30 cellular contexts compared by ENCODE assay signal in the genomic region with DNA sequence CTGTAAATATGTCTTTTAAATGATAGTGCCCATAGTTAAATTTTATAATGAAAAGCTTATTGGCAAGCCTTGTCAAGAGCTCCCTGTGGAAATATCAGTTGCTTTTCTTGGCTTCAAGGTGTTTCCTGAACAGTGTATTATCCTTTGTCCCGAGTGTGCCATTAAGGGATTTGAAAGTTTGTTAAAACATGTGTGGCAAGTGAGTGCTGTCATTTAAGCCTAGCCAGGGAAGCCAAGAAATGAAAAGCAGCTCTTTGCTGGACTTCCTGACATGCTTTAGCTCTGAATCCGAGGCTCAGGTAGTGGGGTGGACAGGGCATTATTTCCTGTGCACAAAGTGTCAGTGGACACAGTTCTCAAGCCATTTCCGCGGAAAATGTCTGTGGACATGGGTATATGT.
"Had no signal": no experiment of that assay in that cellular context is flagged by ENCODE, and none has a peak within 500 bp of the region (broad histone marks: within the 10 kb centered on the region; RNA-seq: fewer than 3 reads in every experiment).

No MANE protein-coding gene starts in this region.

- H3K27me3 ChIP-seq: breast epithelium, dorsolateral prefrontal cortex, gastroesophageal sphincter, left lung, neutrophil, sigmoid colon, suprapubic skin, tibial nerve had no signal

- H3K9me3 Mint-ChIP-seq: activated naive CD4-positive, alpha-beta T cell treated with anti-CD3 and anti-CD28 coated beads, Interleukin-2, amount 50 U/mL, for 72 hours; activated T-helper 2 cell treated with anti-CD3 and anti-CD28 coated beads, Interferon-gamma antibody, Interleukin-2, Interleukin-4, amounts not matched to agents 10 μg/mL and 5 μg/mL and 100 μg/mL, durations not matched to agents 14 hours and 24 hours and 36 hours; immature natural killer cell; mesothelial cell of epicardium; naive B cell; nephron progenitor cell; stimulated activated memory B cell treated with anti-CD40 and anti-IgM and Interleukin-4, amounts not matched to agents 10 μg/mL and 1 μg/mL and 100 μg/mL, for 72 hours; stimulated activated naive CD8-positive, alpha-beta T cell treated with anti-CD3 and anti-CD28 coated beads, Interleukin-15, amount 100 ng/mL, for 72 hours; T-helper 2 cell treated with Interferon-gamma antibody and Interleukin-4, amounts not matched to agents 5 μg/mL and 100 μg/mL, for 36 hours had no signal

- H3K4me3 Mint-ChIP-seq: activated CD4-positive, alpha-beta T cell treated with anti-CD3 and anti-CD28 coated beads for 36 hours; activated CD8-positive, alpha-beta memory T cell treated with anti-CD3 and anti-CD28 coated beads, Interleukin-2, amount 10 ng/mL, durations not matched to agents 7 days and 5 days; activated CD8-positive, alpha-beta T cell treated with anti-CD3 and anti-CD28 coated beads, Interleukin-2, amount 10 ng/mL, durations not matched to agents 7 days and 5 days; immature natural killer cell; mesothelial cell of epicardium; naive B cell; nephron progenitor cell; stimulated activated memory B cell treated with anti-CD40 and anti-IgM and Interleukin-4, amounts not matched to agents 10 μg/mL and 1 μg/mL and 100 μg/mL, for 72 hours; stimulated activated naive CD8-positive, alpha-beta T cell treated with anti-CD3 and anti-CD28 coated beads, Interleukin-15, amount 100 ng/mL, for 72 hours; T-helper 2 cell treated with Interferon-gamma antibody and Interleukin-4, amounts not matched to agents 5 μg/mL and 100 μg/mL, for 36 hours had no signal

- H3K4me2 ChIP-seq: smooth muscle cell had no signal

- H3K9me3 ChIP-seq: breast epithelium, gastroesophageal sphincter, left lung, neutrophil, sigmoid colon, suprapubic skin, tibial nerve had no signal

- H3K4me3 ChIP-seq: breast epithelium, dorsolateral prefrontal cortex, gastroesophageal sphincter, left lung, sigmoid colon, smooth muscle cell, suprapubic skin, tibial nerve had no signal

- H3K27ac Mint-ChIP-seq: activated CD4-positive, alpha-beta T cell treated with anti-CD3 and anti-CD28 coated beads for 36 hours; activated CD8-positive, alpha-beta memory T cell treated with anti-CD3 and anti-CD28 coated beads, Interleukin-2, amount 10 ng/mL, durations not matched to agents 7 days and 5 days; activated naive CD4-positive, alpha-beta T cell treated with anti-CD3 and anti-CD28 coated beads, Interleukin-2, amount 50 U/mL, for 72 hours; activated T-helper 2 cell treated with anti-CD3 and anti-CD28 coated beads, Interferon-gamma antibody, Interleukin-2, Interleukin-4, amounts not matched to agents 10 μg/mL and 5 μg/mL and 100 μg/mL, durations not matched to agents 14 hours and 24 hours and 36 hours; immature natural killer cell; mesothelial cell of epicardium; nephron progenitor cell; stimulated activated memory B cell treated with anti-CD40 and anti-IgM and Interleukin-4, amounts not matched to agents 10 μg/mL and 1 μg/mL and 100 μg/mL, for 72 hours; stimulated activated naive CD8-positive, alpha-beta T cell treated with anti-CD3 and anti-CD28 coated beads, Interleukin-15, amount 100 ng/mL, for 72 hours; T-helper 2 cell treated with Interferon-gamma antibody and Interleukin-4, amounts not matched to agents 5 μg/mL and 100 μg/mL, for 36 hours had no signal

- H3K27ac ChIP-seq: breast epithelium, dorsolateral prefrontal cortex, gastroesophageal sphincter, left lung, neutrophil, sigmoid colon, suprapubic skin, tibial nerve had no signal

- H3K36me3 Mint-ChIP-seq: activated naive CD4-positive, alpha-beta T cell treated with anti-CD3 and anti-CD28 coated beads, Interleukin-2, amount 50 U/mL, for 72 hours; mesothelial cell of epicardium; naive B cell had no signal

- ATAC-seq: activated CD4-positive, alpha-beta T cell treated with anti-CD3 and anti-CD28 coated beads for 36 hours; activated CD8-positive, alpha-beta memory T cell treated with anti-CD3 and anti-CD28 coated beads, Interleukin-2, amount 10 ng/mL, durations not matched to agents 7 days and 5 days; activated CD8-positive, alpha-beta T cell treated with anti-CD3 and anti-CD28 coated beads, Interleukin-2, amount 10 ng/mL, durations not matched to agents 7 days and 5 days; activated naive CD4-positive, alpha-beta T cell treated with anti-CD3 and anti-CD28 coated beads, Interleukin-2, amount 50 U/mL, for 72 hours; gastroesophageal sphincter; left lung; stimulated activated memory B cell treated with anti-CD40 and anti-IgM and Interleukin-4, amounts not matched to agents 10 μg/mL and 1 μg/mL and 100 μg/mL, for 72 hours; stimulated activated naive CD8-positive, alpha-beta T cell treated with anti-CD3 and anti-CD28 coated beads, Interleukin-15, amount 100 ng/mL, for 72 hours had no signal

- H3K36me3 ChIP-seq: breast epithelium, gastroesophageal sphincter, left lung, neutrophil, sigmoid colon, suprapubic skin, tibial nerve had no signal

- DNase-seq: activated CD4-positive, alpha-beta T cell treated with anti-CD3 and anti-CD28 coated beads for 36 hours; activated CD4-positive, CD25-positive, alpha-beta regulatory T cell; activated CD8-positive, alpha-beta memory T cell treated with anti-CD3 and anti-CD28 coated beads, Interleukin-2, amount 10 ng/mL, durations not matched to agents 7 days and 5 days; activated CD8-positive, alpha-beta T cell treated with anti-CD3 and anti-CD28 coated beads, Interleukin-2, amount 10 ng/mL, durations not matched to agents 7 days and 5 days; activated T-cell treated with anti-CD3 and anti-CD28 coated beads, Interleukin-2, amount 50 U/mL, for 48 hours; dorsolateral prefrontal cortex; effector memory CD4-positive, alpha-beta T cell; head of caudate nucleus; hypothalamus; immature natural killer cell; left lung; naive B cell; nephron progenitor cell; sigmoid colon; stimulated activated CD4-positive, alpha-beta T cell treated with anti-CD3 and anti-CD28 coated beads, Interleukin-1b, Interleukin-23, amount 100 ng/mL, for 48 hours; stimulated activated CD4-positive, alpha-beta T cell treated with anti-CD3 and anti-CD28 coated beads, Interleukin-4, amount 100 ng/mL, for 4 hours; stimulated activated CD8-positive, alpha-beta memory T cell treated with anti-CD3 and anti-CD28 coated beads, Interleukin-4, amount 100 ng/mL, for 48 hours; stimulated activated naive CD8-positive, alpha-beta T cell treated with anti-CD3 and anti-CD28 coated beads, Interleukin-15, amount 100 ng/mL, for 72 hours; T-helper 1 cell had no signal

- H3K4me1 ChIP-seq: breast epithelium, left lung, sigmoid colon had no signal

- H3K27me3 Mint-ChIP-seq: activated CD4-positive, alpha-beta T cell treated with anti-CD3 and anti-CD28 coated beads for 36 hours; activated CD8-positive, alpha-beta memory T cell treated with anti-CD3 and anti-CD28 coated beads, Interleukin-2, amount 10 ng/mL, durations not matched to agents 7 days and 5 days; naive B cell; stimulated activated memory B cell treated with anti-CD40 and anti-IgM and Interleukin-4, amounts not matched to agents 10 μg/mL and 1 μg/mL and 100 μg/mL, for 72 hours; stimulated activated naive CD8-positive, alpha-beta T cell treated with anti-CD3 and anti-CD28 coated beads, Interleukin-15, amount 100 ng/mL, for 72 hours had no signal
